In the genomic region with DNA sequence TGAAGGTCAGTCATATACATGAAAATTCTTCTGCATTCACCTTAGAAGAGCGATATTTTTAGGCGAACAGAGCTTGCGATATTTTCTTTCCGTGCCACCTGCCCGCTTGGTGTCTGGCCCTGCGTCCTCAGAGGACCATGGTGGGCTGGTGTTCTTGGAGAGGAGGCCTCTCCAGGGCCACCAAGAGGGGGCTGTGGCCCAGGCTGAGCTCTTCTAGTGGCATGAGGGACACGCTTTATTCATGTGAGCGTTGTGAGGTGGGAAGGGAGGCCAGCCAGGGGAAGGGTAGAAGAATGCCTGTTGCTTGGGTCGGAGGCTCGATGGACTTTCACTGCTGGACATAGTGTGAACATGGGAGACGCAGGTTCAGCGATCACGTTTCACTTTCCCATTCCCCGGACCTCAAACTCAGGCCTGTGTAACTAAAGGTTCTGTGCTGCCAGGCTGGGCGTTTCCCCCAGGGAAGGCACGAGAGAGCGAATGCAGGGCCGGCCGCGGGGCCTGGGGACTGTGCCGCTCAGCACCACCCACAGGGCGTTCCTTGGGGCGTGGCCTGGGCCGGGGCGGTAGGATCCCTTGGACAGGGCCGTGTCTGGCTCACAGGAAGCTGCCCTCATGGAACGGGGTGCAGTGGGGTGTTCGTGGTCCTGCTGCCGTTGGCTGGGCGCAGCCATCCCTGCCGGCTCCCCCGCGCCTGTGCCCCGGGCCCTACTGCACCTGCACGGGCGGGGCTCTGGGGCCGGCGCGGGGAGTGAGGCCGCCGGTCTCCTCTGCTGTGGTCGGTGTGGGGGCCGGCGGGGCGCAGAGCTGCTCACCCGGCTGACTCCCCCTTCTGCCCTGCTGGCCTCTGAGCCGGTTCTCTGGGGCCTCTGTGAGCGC, we compare ENCODE assay signal across 8 cellular contexts. TPM values are rescaled to one million over a fixed set of nuclear protein-coding genes. Genes with fewer than 3 reads are reported as not detected.
DNase-seq lines count a peak whose midpoint lies in the region; ATAC-seq, FAIRE-seq and TF ChIP-seq lines count a peak whose summit lies in the region.

No MANE protein-coding gene starts in this region.

- no peaks in the 10 kb centered on the region for H3K9me3 Mint-ChIP-seq in activated naive CD4-positive, alpha-beta T cell treated with anti-CD3 and anti-CD28 coated beads, Interleukin-2, amount 10 ng/mL, durations not matched to agents 7 days and 5 days

- in situ Hi-C loops in KBM-7 (cut with MboI; ENCODE audit: low pct_unique_long_range_greater_than_20kb, low sequenced_read_pairs) = no loop called here

- TF ChIP-seq CTCF in pancreas (IDR thresholded peaks at IDR 0.05) (no peak), tibial nerve (IDR thresholded peaks at IDR 0.05) (no peak)

- H3K4me3 Mint-ChIP-seq in activated naive CD4-positive, alpha-beta T cell treated with anti-CD3 and anti-CD28 coated beads, Interleukin-2, amount 10 ng/mL, durations not matched to agents 7 days and 5 days = peak overlapping the region; percentile 97

- intact Hi-C loops in Right ventricle myocardium superior (cut with DNase I) = loop anchor here (10.0 kb wide), 1 partner anchor 259 kb away; no protein-coding TSS in a partner anchor
- intact Hi-C loops in pancreas (cut with DNase I) = loop anchor here in 1 of 3 donors (10.0 kb wide), 1 partner anchor 259 kb away; no protein-coding TSS in a partner anchor

- no peaks in the 10 kb centered on the region for H3K36me3 Mint-ChIP-seq in activated naive CD4-positive, alpha-beta T cell treated with anti-CD3 and anti-CD28 coated beads, Interleukin-2, amount 10 ng/mL, durations not matched to agents 7 days and 5 days

- CTCF ChIA-PET in activated naive CD4-positive, alpha-beta T cell treated with anti-CD3 and anti-CD28 coated beads, Interleukin-2, amount 10 ng/mL, durations not matched to agents 7 days and 5 days (lab: Charles Lee) = interaction anchor here (0.6 to 1.3 kb wide), 3 partner anchors 215 to 259 kb away, joined by 3 to 5 read pairs (median 3); no protein-coding TSS in a partner anchor

- no peak for FAIRE-seq in pancreas (lab: Jason Lieb, UNC)

- TF ChIP-seq EP300 in tibial nerve (IDR thresholded peaks at IDR 0.05) = peak in 1 of 2 donors; percentile 43

- peaks cover 42% of the 10 kb centered on the region for H3K27me3 Mint-ChIP-seq in activated naive CD4-positive, alpha-beta T cell treated with anti-CD3 and anti-CD28 coated beads, Interleukin-2, amount 10 ng/mL, durations not matched to agents 7 days and 5 days

- peak in 1 of 2 donors; percentile 59 for TF ChIP-seq POLR2A in tibial nerve (IDR thresholded peaks at IDR 0.05)

- H3K27me3 ChIP-seq in SJSA1 (replicated peaks) (peaks cover 49% of the 10 kb centered on the region), pancreas (no peaks in the 10 kb centered on the region), tibial nerve (peaks cover 0 to 43% of the 10 kb centered on the region in 2 donors)

- H3K27ac ChIP-seq in SJSA1 (no peak overlapping the region), pancreas (peak overlapping the region; percentile 68 to 80 (median 74)), tibial nerve (peak overlapping the region in 3 of 4 donors; percentile 28 to 94 (median 72))

- 10 to 11% methylated on average over 47 to 48 of the region's 48 CpGs for WGBS in pancreas, 2 donors
- 23 to 31% methylated on average over 20 to 29 of the region's 48 CpGs for WGBS in tibial nerve, 2 donors

- DNase-seq in DMS53 (lab: John Stamatoyannopoulos, UW) (peak; percentile 99), KBM-7 (peak; percentile 51), SJSA1 (ENCODE audit: low read depth in 1 of 2, low spot score in 2 of 2) (peak; percentile 38 to 79), Right ventricle myocardium superior (peak; percentile 94), pancreas (peak; percentile 87 to 96 (median 92)), tibial nerve (ENCODE audit: low spot score in 2 of 2) (peak; percentile 52 to 68)
- DNase-seq in activated naive CD4-positive, alpha-beta T cell treated with anti-CD3 and anti-CD28 coated beads, Interleukin-2, amount 10 ng/mL, durations not matched to agents 7 days and 5 days = peak; percentile 93

- H3K36me3 ChIP-seq in SJSA1 = no peaks in the 10 kb centered on the region
- no peaks in the 10 kb centered on the region for H3K36me3 ChIP-seq in pancreas
- no peaks in the 10 kb centered on the region for H3K36me3 ChIP-seq in tibial nerve

- H3K4me3 ChIP-seq in SJSA1 (peak overlapping the region; percentile 33), pancreas (peak overlapping the region; percentile 55 to 74 (median 63)), tibial nerve (peak overlapping the region; percentile 36 to 64 (median 59))

- peak overlapping the region; percentile 100 for H3K27ac Mint-ChIP-seq in activated naive CD4-positive, alpha-beta T cell treated with anti-CD3 and anti-CD28 coated beads, Interleukin-2, amount 10 ng/mL, durations not matched to agents 7 days and 5 days

- H3K9me3 ChIP-seq in SJSA1 (replicated peaks) = 0 out of 2 replicates have a peak, but pooled peaks cover 3% of the 10 kb centered on the region
- no peaks in the 10 kb centered on the region for H3K9me3 ChIP-seq in pancreas
- H3K9me3 ChIP-seq in tibial nerve = no peaks in the 10 kb centered on the region

- peaks cover 22% of the 10 kb centered on the region for H3K4me1 Mint-ChIP-seq in activated naive CD4-positive, alpha-beta T cell treated with anti-CD3 and anti-CD28 coated beads, Interleukin-2, amount 10 ng/mL, durations not matched to agents 7 days and 5 days

- H3K4me1 ChIP-seq in SJSA1 (replicated peaks) (peaks cover 13% of the 10 kb centered on the region), pancreas (no peaks in the 10 kb centered on the region), tibial nerve (peaks cover 0 to 20% (median 6%) of the 10 kb centered on the region in 4 donors)

- ATAC-seq in GM21619 (IDR thresholded peaks at IDR 0.05; ENCODE audit: unreplicated experiment) (peak; percentile 93), Right ventricle myocardium superior (ENCODE audit: poor library complexity) (peak; percentile 95), pancreas (peak; percentile 96 to 98 (median 96))

RNA-seq across cellular contexts. Expression of a gene that starts 40.7 kb away (rescaled TPM):
- 241 and 247 TPM in 2 replicates for total RNA-seq in SJSA1 (2014; rRNA removed; shearing (Covaris generic))
- 30.4 TPM for total RNA-seq in Right ventricle myocardium superior
- 10 to 100 TPM; 40.4 to 63.0 (median 53.2) TPM for total RNA-seq in pancreas
- polyA plus RNA-seq in pancreas = 10 to 100 TPM; 39.5 to 60.0 TPM
- total RNA-seq in tibial nerve = 100 to 1,000 TPM in 1 of 4 donors, 10 to 100 TPM in 3; 68.8 to 102 (median 84.4) TPM

RNA-seq across cellular contexts. Expression of a gene that starts 59.6 kb away (rescaled TPM):
- total RNA-seq in SJSA1 (2014; rRNA removed; shearing (Covaris generic)) = not detected in 2 replicates
- not detected for total RNA-seq in Right ventricle myocardium superior
- not detected for total RNA-seq in pancreas
- polyA plus RNA-seq in pancreas = not detected
- under 1 TPM in 2 of 4 donors, not detected in 2; 0.20 to 0.90 TPM for total RNA-seq in tibial nerve
